In genomic region chr11:45852712-45853101, GRCh38 we compare ENCODE assay signal across 1 cellular context.
TF ChIP-seq lines count a peak whose summit lies in the region.

No MANE protein-coding gene starts in this region.

TF ChIP-seq in GM12878, 131 proteins besides CTCF, POLR2A, EP300 and RAD21:
- TF ChIP-seq POU2F2 (IDR thresholded peaks at IDR 0.05; ENCODE audit: borderline replicate concordance, low read depth, low read length) (peak; percentile 79; the same call in 2 of the 3 replicates), SMC3 (IDR thresholded peaks at IDR 0.05; ENCODE audit: borderline replicate concordance, low read length) (0 out of 2 replicates have a peak, but pooled peaks have one; percentile 10), SMARCA5 (IDR thresholded peaks at IDR 0.05) (peak; percentile 64; the same call in 1 of the 2 replicates), ZNF592 (IDR thresholded peaks at IDR 0.05) (no peak), HDAC6 (IDR thresholded peaks at IDR 0.05; ENCODE audit: unreplicated experiment) (no peak), STAT1 (conservative IDR thresholded peaks at IDR 0.05) (no peak)
